9 cellular contexts compared by ENCODE assay signal in the genomic region with DNA sequence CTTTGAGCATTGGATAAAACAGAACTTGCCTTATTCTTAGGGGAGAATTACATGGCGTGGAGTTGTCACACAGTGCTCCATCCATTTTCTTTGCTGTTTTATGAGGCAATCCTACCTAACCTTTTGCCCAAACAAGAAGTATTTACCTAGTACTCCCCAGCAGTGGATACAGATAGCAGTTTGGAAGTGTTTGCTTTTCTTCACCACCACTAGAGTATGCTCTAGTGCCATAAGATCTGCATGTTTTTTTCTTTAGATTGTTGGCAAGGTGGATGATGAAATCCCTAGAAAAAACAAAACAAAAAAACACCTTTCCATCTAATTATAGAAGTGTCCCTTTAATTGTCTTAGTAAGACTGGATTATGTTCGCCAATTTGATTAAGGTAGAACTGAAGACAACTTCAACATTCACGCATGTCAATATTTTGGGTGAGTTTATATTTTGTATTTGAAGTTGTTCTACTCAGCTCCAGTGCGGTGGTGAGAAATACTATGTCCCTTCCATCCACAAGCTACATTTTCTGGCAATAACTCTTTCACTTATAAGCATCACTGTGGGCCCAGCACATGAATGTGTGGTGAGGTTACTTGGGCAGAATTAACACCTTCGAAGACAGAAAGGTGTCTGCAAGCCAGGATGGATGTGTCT. TPM values are rescaled to one million over a fixed set of nuclear protein-coding genes. Genes with fewer than 3 reads are reported as not detected.
DNase-seq lines count a peak whose midpoint lies in the region; FAIRE-seq and TF ChIP-seq lines count a peak whose summit lies in the region.
"Had no signal": no experiment of that assay in that cellular context is flagged by ENCODE, and none has a peak within 500 bp of the region (broad histone marks: within the 10 kb centered on the region; RNA-seq: fewer than 3 reads in every experiment).

No MANE protein-coding gene starts in this region.

- H2AFZ ChIP-seq in H1 (ENCODE audit: low read length): peak overlapping the region; percentile 63

- H3K23ac ChIP-seq in H1 (ENCODE audit: insufficient read length): no peak overlapping the region

- no peak for TF ChIP-seq POLR2A in H1 (IDR thresholded peaks at IDR 0.05; ENCODE audit: control extremely low read depth in 1 of 2, low read depth in 2 of 2, low read length in 2 of 2)

- peak; percentile 88 to 89 for TF ChIP-seq RAD21 in H1 (IDR thresholded peaks at IDR 0.05 in 1 of 2, conservative IDR thresholded peaks at IDR 0.05 in 1 of 2; ENCODE audit: low read depth in 2 of 2, low read length in 2 of 2)

- TF ChIP-seq CTCF in GM12875 (IDR thresholded peaks at IDR 0.05; ENCODE audit: borderline replicate concordance, insufficient read depth, low read depth, low read length) (peak; percentile 43; the same call in 1 of the 2 replicates), H1 (IDR thresholded peaks at IDR 0.05; ENCODE audit: control extremely low read depth in 1 of 3, insufficient read depth in 1 of 3, low read depth in 1 of 3, low read length in 3 of 3) (peak in 2 of 3 experiments; percentile 51 to 77; a peak in 3 of 4 replicates), CD14-positive monocyte (IDR thresholded peaks at IDR 0.05) (no peak)

- H4K91ac ChIP-seq in H1 (replicated peaks; ENCODE audit: insufficient read length, low read length): peak overlapping the region; percentile 39

- H3K27ac ChIP-seq in H1 (ENCODE audit: low read depth, low read length): no peak overlapping the region

- H2BK120ac ChIP-seq in H1 (replicated peaks; ENCODE audit: low read depth, low read length): peak overlapping the region; percentile 57

- intact Hi-C loops in CD14-positive monocyte (cut with micrococcal nuclease): no loop called here

- no peak overlapping the region for H3K27ac Mint-ChIP-seq in CD14-positive monocyte
- H3K27ac Mint-ChIP-seq: stimulated activated naive CD8-positive, alpha-beta T cell treated with anti-CD3 and anti-CD28 coated beads, Interleukin-15, Interleukin-2, amounts not matched to agents 100 ng/mL and 50 ng/mL, for 24 hours had no signal

- H2BK20ac ChIP-seq in H1 (ENCODE audit: low read length): peak overlapping the region; percentile 75; the same call in 1 of the 2 replicates

- no peaks in the 10 kb centered on the region for H3K9me3 ChIP-seq in H1 (ENCODE audit: insufficient read depth in 2 of 2, low read depth in 1 of 2, low read length in 1 of 2)

- peak overlapping the region; percentile 72; the same call in 1 of the 2 replicates for H2BK12ac ChIP-seq in H1 (ENCODE audit: low read depth, low read length)

- no peak overlapping the region; the same call in 1 of the 2 replicates for H2BK15ac ChIP-seq in H1 (ENCODE audit: low read length)

- H3K4me1 Mint-ChIP-seq in CD14-positive monocyte: no peaks in the 10 kb centered on the region

- no peak overlapping the region for H3K4me3 ChIP-seq in GM12875 (ENCODE audit: low read depth, low read length)
- no peak overlapping the region for H3K4me3 ChIP-seq in H1 (ENCODE audit: extremely low read depth in 1 of 4, insufficient read depth in 2 of 4, low read depth in 3 of 4, low read length in 4 of 4)

- no peaks in the 10 kb centered on the region for H3K36me3 Mint-ChIP-seq in CD14-positive monocyte

- POLR2A ChIA-PET in H1 (lab: Charles Lee; ENCODE audit: partially characterized antibody): interaction anchor here (2.3 kb wide), 1 partner anchor 23 kb away, joined by 4 read pairs; the partner anchor contains the start of gene TMEM260

- TF ChIP-seq EP300 in H1 (IDR thresholded peaks at IDR 0.05; ENCODE audit: borderline replicate concordance in 1 of 2, low read depth in 2 of 2, low read length in 2 of 2): no peak

- H3K18ac ChIP-seq in H1 (ENCODE audit: extremely low read depth, low read length): no peak overlapping the region; the same call in 1 of the 2 replicates

- no peaks in the 10 kb centered on the region for H4K20me1 ChIP-seq in H1 (replicated peaks in 1 of 2; ENCODE audit: control insufficient read depth in 1 of 2, insufficient read depth in 2 of 2, low read length in 2 of 2)

- peak; percentile 55 for FAIRE-seq in A204.1 (lab: Jason Lieb, UNC)
- peak; percentile 88 for FAIRE-seq in H1 (lab: Jason Lieb, UNC)

- H3K79me1 ChIP-seq in H1 (ENCODE audit: low read depth, low read length): no peaks in the 10 kb centered on the region

- H3K27me3 Mint-ChIP-seq in CD14-positive monocyte (ENCODE audit: low read depth in 3 of 3): peaks cover 6 to 13% (median 10%) of the 10 kb centered on the region in 3 donors

- peak; percentile 4 for DNase-seq in NCI-H510A (lab: John Stamatoyannopoulos, UW)
- no peak for DNase-seq in H1 (ENCODE audit: low read depth in 1 of 2, low spot score in 2 of 2)
- DNase-seq in pons (ENCODE audit: low spot score): peak; percentile 47
- DNase-seq in CD14-positive monocyte (ENCODE audit: low spot score): no peak
- DNase-seq in activated naive CD4-positive, alpha-beta T cell (lab: John Stamatoyannopoulos, UW): no peak
- DNase-seq in T-helper 9 cell: no peak

- 48% methylated on average over 5 of the region's 5 CpGs; no CpG with 5 or more reads in 1 of the 2 experiments for WGBS in H1 (ENCODE audit: extremely low coverage in 1 of 2, insufficient coverage in 1 of 2, insufficient read length in 1 of 2, insufficient replicate concordance in 2 of 2, low coverage in 1 of 2, low lambda C conversion rate in 2 of 2, missing lambda C conversion rate in 1 of 2), 2 experiments

- H3K14ac ChIP-seq in H1 (ENCODE audit: insufficient read length): no peak overlapping the region

- no peaks in the 10 kb centered on the region for H3K36me3 ChIP-seq in H1 (ENCODE audit: control insufficient read depth in 2 of 4, insufficient read depth in 4 of 4, low read length in 3 of 4)

- H3K4me2 ChIP-seq in H1 (ENCODE audit: insufficient read depth in 1 of 2, low read depth in 2 of 2, low read length in 2 of 2): no peak overlapping the region

- H2BK5ac ChIP-seq in H1 (ENCODE audit: low read depth, low read length): no peak overlapping the region

- peaks cover 0 to 2% (median 0%) of the 10 kb centered on the region in 7 donors for H3K9me3 Mint-ChIP-seq in CD14-positive monocyte
- H3K9me3 Mint-ChIP-seq: stimulated activated naive CD8-positive, alpha-beta T cell treated with anti-CD3 and anti-CD28 coated beads, Interleukin-15, Interleukin-2, amounts not matched to agents 100 ng/mL and 50 ng/mL, for 24 hours had no signal

- H3K4me3 Mint-ChIP-seq in CD14-positive monocyte: no peak overlapping the region
- H3K4me3 Mint-ChIP-seq: stimulated activated naive CD8-positive, alpha-beta T cell treated with anti-CD3 and anti-CD28 coated beads, Interleukin-15, Interleukin-2, amounts not matched to agents 100 ng/mL and 50 ng/mL, for 24 hours had no signal

- H3K9ac ChIP-seq in H1 (replicated peaks in 1 of 4; ENCODE audit: extremely low read depth in 1 of 4, low read depth in 3 of 4, low read length in 3 of 4): no peak overlapping the region

- H2AK5ac ChIP-seq in H1 (ENCODE audit: low read depth, low read length): no peak overlapping the region

- H4K5ac ChIP-seq in H1 (ENCODE audit: insufficient read length, low read depth, low read length): peak overlapping the region; percentile 41

- peaks cover 0 to 4% (median 0%) of the 10 kb centered on the region in 4 experiments; a peak in 1 of 7 replicates for H3K4me1 ChIP-seq in H1 (replicated peaks in 1 of 4; ENCODE audit: control insufficient read depth in 3 of 4, insufficient read depth in 4 of 4, low read length in 3 of 4)

- H3K4ac ChIP-seq in H1 (replicated peaks; ENCODE audit: insufficient read length, low read depth, low read length): peak overlapping the region; percentile 61

- H3K79me2 ChIP-seq in H1 (ENCODE audit: control insufficient read depth in 1 of 2, insufficient read depth in 2 of 2, low read length in 2 of 2): no peaks in the 10 kb centered on the region

- H3K23me2 ChIP-seq in H1 (ENCODE audit: low read depth, low read length): no peaks in the 10 kb centered on the region

- no peaks in the 10 kb centered on the region for H3K27me3 ChIP-seq in H1 (replicated peaks in 1 of 4; ENCODE audit: control insufficient read depth in 3 of 4, extremely low read depth in 1 of 4, insufficient read depth in 3 of 4, low read length in 3 of 4)

- no peak overlapping the region for H3K56ac ChIP-seq in H1 (replicated peaks; ENCODE audit: insufficient read length, low read depth, low read length)

- CTCF ChIA-PET in H1 (lab: Charles Lee; ENCODE audit: partially characterized antibody): interaction anchor here (0.6 to 2.2 kb wide), 15 partner anchors 19 to 637 kb away, joined by 3 to 13 read pairs (median 4); no protein-coding TSS in a partner anchor

- no peak overlapping the region for H4K8ac ChIP-seq in H1 (ENCODE audit: extremely low read depth, insufficient read depth, low read length)

TF ChIP-seq in H1, 55 proteins besides CTCF, POLR2A, EP300 and RAD21:
- TF ChIP-seq ATF3 (IDR thresholded peaks at IDR 0.05; ENCODE audit: insufficient read depth, low read depth, low read length) (peak; percentile 39; the same call in 1 of the 2 replicates), CEBPB (IDR thresholded peaks at IDR 0.05; ENCODE audit: low read depth, low read length) (peak; percentile 95), ATF2 (IDR thresholded peaks at IDR 0.05; ENCODE audit: low read length) (no peak), BACH1 (IDR thresholded peaks at IDR 0.05; ENCODE audit: low read length) (no peak)

RNA-seq across cellular contexts. Expression of gene TMEM260, which starts 23.6 kb away (rescaled TPM):
- 15.2 and 16.8 TPM in 2 replicates for total RNA-seq in H1 (2021; fragmentation: NEBNext Ultra II Directional; extraction: Animal tissue kit (Norgen Biotek cat#: 25700))
- polyA plus RNA-seq in H1 (2011; rRNA removed): 14.4 and 17.3 TPM in 2 replicates
- 10.7 TPM for polyA plus RNA-seq in H1 (2011; cell fraction: cytosol; rRNA removed)
- 31.8 TPM for polyA plus RNA-seq in H1 (2011; cell fraction: nucleus; rRNA removed)
- polyA plus RNA-seq in H1 (2012, experiment 1 of 2): 6.6 to 7.9 TPM (median 7.1 TPM) in 4 replicates
- polyA plus RNA-seq in H1 (2012, experiment 2 of 2): 1.6 TPM
- 21.9 TPM for polyA plus RNA-seq in H1 (2013, experiment 1 of 2)
- polyA plus RNA-seq in H1 (2013, experiment 2 of 2): 22.0 TPM
- polyA minus RNA-seq in H1 (2011; rRNA and poly(A)+ RNA removed): 24.2 and 26.5 TPM in 2 replicates
- polyA minus RNA-seq in H1 (2011; cell fraction: cytosol; rRNA and poly(A)+ RNA removed): 15.2 TPM
- polyA minus RNA-seq in H1 (2011; cell fraction: nucleus; rRNA and poly(A)+ RNA removed): 86.3 TPM
- 1 to 10 TPM; 7.5 to 8.3 TPM for polyA plus RNA-seq in CD14-positive monocyte

Comparison
In these comparisons a context has a peak if more than half of its experiments do, and no peak if none do; other contexts are left out.
1. DNase-seq: peak in NCI-H510A (single experiment) and pons (single experiment); none in H1 (0 of 2), CD14-positive monocyte (single experiment), activated naive CD4-positive, alpha-beta T cell (0 of 4) and T-helper 9 cell (single experiment).